ENCODE assay signal across 10 cellular contexts in genomic region chr17:81402530-81402941, GRCh38. TPM values are rescaled to one million over a fixed set of nuclear protein-coding genes. Genes with fewer than 3 reads are reported as not detected.
A peak's percentile ranks its signal among the peaks of the same experiment; 100 is the strongest.
DNase-seq lines count a peak whose midpoint lies in the region; ATAC-seq, FAIRE-seq and TF ChIP-seq lines count a peak whose summit lies in the region.
"Had no signal": no experiment of that assay in that cellular context is flagged by ENCODE, and none has a peak within 500 bp of the region (broad histone marks: within the 10 kb centered on the region; RNA-seq: fewer than 3 reads in every experiment).

No MANE protein-coding gene starts in this region.

- peak overlapping the region; percentile 91 for H3K27ac Mint-ChIP-seq in glutamatergic neuron (ENCODE audit: unreplicated experiment)
- H3K27ac Mint-ChIP-seq in Calu3 (ENCODE audit: unreplicated experiment): no peak overlapping the region
- H3K27ac Mint-ChIP-seq: activated T-helper 2 cell treated with anti-CD3 and anti-CD28 coated beads, Interferon-gamma antibody, Interleukin-2, Interleukin-4, amounts not matched to agents 10 μg/mL and 5 μg/mL and 100 μg/mL, durations not matched to agents 14 hours and 24 hours and 36 hours had no signal

- DNase-seq in HepG2 (ENCODE audit: low spot score): no peak
- no peak for DNase-seq in right lobe of liver
- DNase-seq in glutamatergic neuron: no peak
- DNase-seq in psoas muscle: peak in 1 of 2 donors; percentile 37
- DNase-seq in Calu3: no peak
- DNase-seq in NOMO-1 treated with dmso at 0.1 percent for 144 hours (lab: John Stamatoyannopoulos, UW; ENCODE audit: unreplicated experiment): no peak
- DNase-seq in ecto neural progenitor cell (ENCODE audit: low spot score): no peak

- no peak overlapping the region for H3K4me2 ChIP-seq in HepG2 (ENCODE audit: low read depth, low read length)

- 70% methylated on average over 8 of the region's 9 CpGs for WGBS in HepG2 (ENCODE audit: low lambda C conversion rate)
- 94% methylated on average over 2 of the region's 9 CpGs for WGBS in right lobe of liver (ENCODE audit: insufficient coverage, low coverage, low lambda C conversion rate, missing lambda C conversion rate)
- 57 to 60% (median 57%) methylated on average over 9 of the region's 9 CpGs for WGBS in psoas muscle, 3 donors

- POLR2A ChIA-PET in HepG2 (lab: Yijun Ruan, JAX): interaction anchor here (1.8 kb wide), 1 partner anchor 10 kb away, joined by 5 read pairs; no protein-coding TSS in a partner anchor

- no peaks in the 10 kb centered on the region for H3K9me3 ChIP-seq in HepG2 (ENCODE audit: low read length)
- H3K9me3 ChIP-seq in right lobe of liver: no peaks in the 10 kb centered on the region
- H3K9me3 ChIP-seq in psoas muscle: no peaks in the 10 kb centered on the region
- H3K9me3 ChIP-seq: SJCRH30 had no signal

- H3K4me1 ChIP-seq in HepG2 (ENCODE audit: insufficient read depth, low read length): peaks cover 42% of the 10 kb centered on the region
- H3K4me1 ChIP-seq in right lobe of liver: peaks cover 0 to 28% (median 11%) of the 10 kb centered on the region in 4 donors
- H3K4me1 ChIP-seq in psoas muscle: peaks cover 65% of the 10 kb centered on the region

- H3K79me2 ChIP-seq in HepG2 (ENCODE audit: insufficient read depth, low read length): peaks cover 13% of the 10 kb centered on the region

- peaks cover 3% of the 10 kb centered on the region for H4K20me1 ChIP-seq in HepG2 (ENCODE audit: insufficient read depth, low read length)

- H3K9me3 Mint-ChIP-seq in glutamatergic neuron (ENCODE audit: unreplicated experiment): peaks cover 39% of the 10 kb centered on the region
- no peaks in the 10 kb centered on the region for H3K9me3 Mint-ChIP-seq in Calu3 (ENCODE audit: low read depth, unreplicated experiment)
- H3K9me3 Mint-ChIP-seq: activated T-helper 2 cell treated with anti-CD3 and anti-CD28 coated beads, Interferon-gamma antibody, Interleukin-2, Interleukin-4, amounts not matched to agents 10 μg/mL and 5 μg/mL and 100 μg/mL, durations not matched to agents 14 hours and 24 hours and 36 hours had no signal

- no peak overlapping the region for H2AFZ ChIP-seq in HepG2 (ENCODE audit: low read length)

- H3K4me1 Mint-ChIP-seq in glutamatergic neuron (ENCODE audit: low read depth, unreplicated experiment) (peaks cover 47% of the 10 kb centered on the region), Calu3 (ENCODE audit: low read depth, unreplicated experiment) (peaks cover 20% of the 10 kb centered on the region)

- TF ChIP-seq RAD21 in HepG2 (CRISPR knock-in tag; IDR thresholded peaks at IDR 0.05): no peak

- intact Hi-C loops in HepG2 (cut with micrococcal nuclease; ENCODE audit: unreplicated experiment): loop anchor here (5.0 kb wide), 1 partner anchor 80 kb away; no protein-coding TSS in a partner anchor
- intact Hi-C loops in right lobe of liver (cut with DNase I): loop anchor here in 1 of 2 donors (10.0 kb wide), 1 partner anchor 72 kb away; no protein-coding TSS in a partner anchor
- intact Hi-C loops in psoas muscle (cut with DNase I): loop anchor here in 1 of 2 donors (5.0 kb wide), 1 partner anchor 80 kb away; no protein-coding TSS in a partner anchor
- intact Hi-C loops in Calu3 (cut with micrococcal nuclease; ENCODE audit: unreplicated experiment): no loop called here

- TF ChIP-seq EP300 in HepG2 (IDR thresholded peaks at IDR 0.05; ENCODE audit: low read depth in 2 of 2, low read length in 2 of 2) (no peak), HepG2 (CRISPR knock-in tag; IDR thresholded peaks at IDR 0.05; ENCODE audit: borderline replicate concordance) (no peak)

- CTCF ChIA-PET in HepG2 (lab: Yijun Ruan, JAX; ENCODE audit: low intra/inter-chr PET ratio, low total read pairs) (interaction anchor here (1.0 kb wide), 1 partner anchor 110 kb away, joined by 3 read pairs; no protein-coding TSS in a partner anchor), Calu3 (lab: Charles Lee) (no interaction called here)

- peaks cover 2 to 43% of the 10 kb centered on the region in 2 experiments; a peak in 4 of 5 replicates for H3K27me3 ChIP-seq in HepG2 (ENCODE audit: control insufficient read depth in 1 of 2, insufficient read depth in 2 of 2, low read length in 2 of 2)
- no peaks in the 10 kb centered on the region for H3K27me3 ChIP-seq in right lobe of liver
- no peaks in the 10 kb centered on the region for H3K27me3 ChIP-seq in psoas muscle (ENCODE audit: insufficient read depth in 3 of 3, low read length in 2 of 3)
- H3K27me3 ChIP-seq: SJCRH30 had no signal

- H3K27ac ChIP-seq in HepG2 (ENCODE audit: extremely low read length, insufficient read depth, low read length) (no peak overlapping the region), right lobe of liver (peak overlapping the region in 1 of 3 donors; percentile 28), psoas muscle (peak overlapping the region; percentile 99)
- H3K27ac ChIP-seq: SJCRH30 had no signal

- no peak overlapping the region for H3K9ac ChIP-seq in HepG2 (ENCODE audit: insufficient read depth, low read depth, low read length)

- H3K27me3 Mint-ChIP-seq in glutamatergic neuron (ENCODE audit: unreplicated experiment) (peaks cover 30% of the 10 kb centered on the region), Calu3 (ENCODE audit: unreplicated experiment) (peaks cover 97% of the 10 kb centered on the region)

- peak overlapping the region; percentile 95 for H3K4me3 Mint-ChIP-seq in glutamatergic neuron (ENCODE audit: unreplicated experiment)
- no peak overlapping the region for H3K4me3 Mint-ChIP-seq in Calu3 (ENCODE audit: low read depth, unreplicated experiment)

- no peak for TF ChIP-seq POLR2A in HepG2 (IDR thresholded peaks at IDR 0.05; ENCODE audit: insufficient read depth in 1 of 2, low read depth in 2 of 2, low read length in 2 of 2)
- no peak for TF ChIP-seq POLR2A in right lobe of liver (IDR thresholded peaks at IDR 0.05)

- H3K4me3 ChIP-seq in HepG2 (replicated peaks in 1 of 3; ENCODE audit: insufficient read depth in 1 of 3, low read depth in 2 of 3, low read length in 3 of 3) (no peak overlapping the region), right lobe of liver (no peak overlapping the region), psoas muscle (peak overlapping the region; percentile 76)
- H3K4me3 ChIP-seq: SJCRH30 had no signal

- no peak for FAIRE-seq in HepG2 (lab: Jason Lieb, UNC)

- ATAC-seq in HepG2: no peak
- no peak for ATAC-seq in right lobe of liver
- no peak for ATAC-seq in psoas muscle
- no peak for ATAC-seq in HG03457 (IDR thresholded peaks at IDR 0.05; ENCODE audit: unreplicated experiment)

- H3K36me3 Mint-ChIP-seq in glutamatergic neuron (ENCODE audit: unreplicated experiment) (no peaks in the 10 kb centered on the region), Calu3 (ENCODE audit: insufficient read depth, unreplicated experiment) (peaks cover 11% of the 10 kb centered on the region)

- BruUV-seq in HepG2 (replicated peaks; lab: Mats Ljungman, UMichigan) (no TSS peak), Calu3 (replicated peaks; lab: Mats Ljungman, UMichigan) (no TSS peak)

- no peaks in the 10 kb centered on the region for H3K36me3 ChIP-seq in HepG2 (replicated peaks in 1 of 2; ENCODE audit: control insufficient read depth in 1 of 2, insufficient read depth in 2 of 2, low read length in 2 of 2)
- no peaks in the 10 kb centered on the region for H3K36me3 ChIP-seq in right lobe of liver
- no peaks in the 10 kb centered on the region for H3K36me3 ChIP-seq in psoas muscle (ENCODE audit: insufficient read depth in 1 of 2, low read depth in 1 of 2)
- H3K36me3 ChIP-seq: SJCRH30 had no signal

- TF ChIP-seq CTCF in HepG2 (CRISPR knock-in tag; IDR thresholded peaks at IDR 0.05): no peak
- no peak for TF ChIP-seq CTCF in right lobe of liver (IDR thresholded peaks at IDR 0.05)
- no peak for TF ChIP-seq CTCF in glutamatergic neuron (IDR thresholded peaks at IDR 0.05; ENCODE audit: partially characterized antibody, unreplicated experiment)
- TF ChIP-seq CTCF in psoas muscle (IDR thresholded peaks at IDR 0.05): no peak
- TF ChIP-seq CTCF in Calu3 (IDR thresholded peaks at IDR 0.05; ENCODE audit: unreplicated experiment): no peak

- in situ Hi-C loops in HepG2 (cut with HindIII; ENCODE audit: extremely low pct_ligation_motif_present, low pct_unique_long_range_greater_than_20kb): no loop called here

TF ChIP-seq in HepG2, 621 proteins besides CTCF, POLR2A, EP300 and RAD21:
- TF ChIP-seq KDM5B (CRISPR knock-in tag; IDR thresholded peaks at IDR 0.05; ENCODE audit: borderline replicate concordance) (no peak), ZNF768 (CRISPR knock-in tag; IDR thresholded peaks at IDR 0.05) (peak; percentile 74)

RNA-seq across cellular contexts. Expression of gene BAHCC1, which starts 7.3 kb away (rescaled TPM):
- total RNA-seq in HepG2 (2016; rRNA removed; fragmentation: Illumina TruSeq; extraction: Trizol) (0.94 and 1.7 TPM in 2 replicates), right lobe of liver (1 to 10 TPM; 2.5 to 6.4 (median 4.9) TPM), glutamatergic neuron (ENCODE audit: unreplicated experiment) (111 TPM), psoas muscle (10 to 100 TPM in 1 of 4 donors, 1 to 10 TPM in 3; 6.0 to 10.7 (median 7.7) TPM), Calu3 (2022) (0.17 and 0.27 TPM in 2 replicates)
- 1.4 and 1.8 TPM in 2 replicates for total RNA-seq in HepG2 (2016; cell fraction: cytosol; rRNA removed; fragmentation: Illumina TruSeq; extraction: Trizol; ENCODE audit: low read depth)
- total RNA-seq in HepG2 (2016; cell fraction: insoluble cytoplasmic fraction; rRNA removed; fragmentation: Illumina TruSeq; extraction: Trizol): 1.2 and 1.8 TPM in 2 replicates
- total RNA-seq in HepG2 (2016; cell fraction: membrane; rRNA removed; fragmentation: Illumina TruSeq; extraction: Trizol): 1.2 and 1.9 TPM in 2 replicates
- 2.8 and 3.9 TPM in 2 replicates for total RNA-seq in HepG2 (2016; cell fraction: nucleus; rRNA removed; fragmentation: Illumina TruSeq; extraction: Trizol)
- polyA plus RNA-seq in HepG2 (2011; rRNA removed) (1.4 TPM in 2 replicates), psoas muscle (1 to 10 TPM; 2.8 to 6.6 (median 4.1) TPM)
- 0.42 and 0.64 TPM in 2 replicates for polyA plus RNA-seq in HepG2 (2011; cell fraction: cytosol; rRNA removed)
- 15.9 and 22.2 TPM in 2 replicates for polyA plus RNA-seq in HepG2 (2011; cell fraction: nucleus; rRNA removed)
- 1.8 and 2.5 TPM in 2 replicates for polyA plus RNA-seq in HepG2 (2012)
- 1.1 and 1.4 TPM in 2 replicates for polyA plus RNA-seq in HepG2 (2016; cell fraction: cytosol; fragmentation: Illumina TruSeq; extraction: Trizol; ENCODE audit: low read depth)
- polyA plus RNA-seq in HepG2 (2016; cell fraction: insoluble cytoplasmic fraction; fragmentation: Illumina TruSeq; extraction: Trizol; ENCODE audit: low read depth): 1.3 and 1.9 TPM in 2 replicates
- polyA plus RNA-seq in HepG2 (2016; cell fraction: membrane; fragmentation: Illumina TruSeq; extraction: Trizol; ENCODE audit: low read depth): 1.9 and 2.3 TPM in 2 replicates
- 9.5 and 11.0 TPM in 2 replicates for polyA plus RNA-seq in HepG2 (2016; cell fraction: nucleus; fragmentation: Illumina TruSeq; extraction: Trizol; ENCODE audit: insufficient read depth, low read depth)
- polyA minus RNA-seq in HepG2 (2011; rRNA and poly(A)+ RNA removed; ENCODE audit: low replicate concordance): 1.7 and 5.4 TPM in 2 replicates
- polyA minus RNA-seq in HepG2 (2011; cell fraction: cytosol; rRNA and poly(A)+ RNA removed): 1.1 and 1.9 TPM in 2 replicates
- 5.5 and 5.9 TPM in 2 replicates for polyA minus RNA-seq in HepG2 (2011; cell fraction: nucleus; rRNA and poly(A)+ RNA removed)
